In the genomic region with DNA sequence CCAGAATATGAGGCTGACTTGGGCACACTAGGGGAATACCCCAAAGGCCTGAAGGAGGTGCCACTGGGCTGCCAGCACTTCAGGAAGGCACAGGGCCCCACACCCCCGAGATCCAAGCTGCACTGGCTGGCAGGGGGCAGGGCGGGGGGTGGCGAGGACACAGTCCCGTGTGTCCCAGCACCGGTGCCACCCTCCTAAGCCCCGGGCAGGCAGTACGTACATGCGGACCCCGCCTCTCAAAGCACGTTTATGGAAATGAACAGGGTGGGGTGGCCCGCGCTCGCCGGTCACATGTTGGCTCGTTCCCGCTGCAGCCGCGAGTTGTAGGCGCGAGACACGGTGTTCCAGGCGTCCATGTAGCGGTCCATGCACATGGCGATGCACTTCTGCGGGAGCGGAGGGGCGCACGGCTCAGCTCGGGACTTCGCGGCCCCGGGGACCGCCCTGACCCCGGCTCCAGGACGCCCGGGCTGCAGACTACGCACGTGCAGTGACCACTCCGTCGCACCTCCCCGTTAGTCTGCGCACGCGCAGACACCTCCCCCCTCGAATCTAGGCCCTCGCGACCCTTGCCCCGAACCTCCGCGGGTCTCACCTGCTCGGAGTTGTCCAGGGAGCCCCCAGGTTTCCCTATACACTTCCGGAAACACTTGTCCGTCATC, we compare ENCODE assay signal across 8 cellular contexts. TPM values are rescaled to one million over a fixed set of nuclear protein-coding genes. Genes with fewer than 3 reads are reported as not detected.
DNase-seq lines count a peak whose midpoint lies in the region; ATAC-seq and TF ChIP-seq lines count a peak whose summit lies in the region.

No MANE protein-coding gene starts in this region.

- ATAC-seq in HG02885 (IDR thresholded peaks at IDR 0.05; ENCODE audit: poor library complexity, unreplicated experiment) (peak; percentile 27), sciatic nerve (peak; percentile 27)

- H3K4me1 ChIP-seq in NT2/D1 (ENCODE audit: insufficient read depth, insufficient read length) (peaks cover 21% of the 10 kb centered on the region), left ventricle myocardium inferior (peaks cover 63% of the 10 kb centered on the region)

- H3K27me3 Mint-ChIP-seq in activated naive CD8-positive, alpha-beta T cell treated with anti-CD3 and anti-CD28 coated beads for 36 hours = no peaks in the 10 kb centered on the region

- H3K4me1 Mint-ChIP-seq in activated naive CD8-positive, alpha-beta T cell treated with anti-CD3 and anti-CD28 coated beads for 36 hours = peaks cover 12% of the 10 kb centered on the region

- peaks cover 20% of the 10 kb centered on the region for H3K36me3 Mint-ChIP-seq in activated naive CD8-positive, alpha-beta T cell treated with anti-CD3 and anti-CD28 coated beads for 36 hours

- H3K27ac Mint-ChIP-seq in activated naive CD8-positive, alpha-beta T cell treated with anti-CD3 and anti-CD28 coated beads for 36 hours = peak overlapping the region; percentile 98

- H3K27me3 ChIP-seq in NT2/D1 (ENCODE audit: insufficient read depth, insufficient read length) (no peaks in the 10 kb centered on the region), left ventricle myocardium inferior (ENCODE audit: low read depth) (no peaks in the 10 kb centered on the region)

- no peak for TF ChIP-seq CTCF in left ventricle myocardium inferior (IDR thresholded peaks at IDR 0.05; ENCODE audit: borderline replicate concordance)

- peak overlapping the region; percentile 96 for H3K27ac ChIP-seq in left ventricle myocardium inferior (replicated peaks)

- H3K36me3 ChIP-seq in NT2/D1 (ENCODE audit: insufficient read depth, insufficient read length, low read length) (peaks cover 78% of the 10 kb centered on the region), left ventricle myocardium inferior (peaks cover 32% of the 10 kb centered on the region)

- intact Hi-C loops in left ventricle myocardium inferior (cut with micrococcal nuclease) = no loop called here
- intact Hi-C loops in sciatic nerve (cut with DNase I) = no loop called here

- DNase-seq in NCI-H748 (lab: John Stamatoyannopoulos, UW; ENCODE audit: unreplicated experiment) = peak; percentile 49
- DNase-seq in NCI-H748 treated with DMSO at 0.1 percent for 48 hours (lab: John Stamatoyannopoulos, UW) = no peak
- DNase-seq in NT2/D1 (ENCODE audit: low read depth, low spot score) = no peak
- DNase-seq in activated naive CD8-positive, alpha-beta T cell treated with anti-CD3 and anti-CD28 coated beads for 36 hours = peak; percentile 60
- DNase-seq in left ventricle myocardium inferior = peak; percentile 35
- DNase-seq in sciatic nerve (ENCODE audit: low spot score) = peak; percentile 71
- DNase-seq in NCI-H1930 (lab: John Stamatoyannopoulos, UW) = no peak

- H3K9me3 Mint-ChIP-seq in activated naive CD8-positive, alpha-beta T cell treated with anti-CD3 and anti-CD28 coated beads for 36 hours = no peaks in the 10 kb centered on the region

- H3K9me3 ChIP-seq in NT2/D1 (ENCODE audit: insufficient read depth, low read length) (no peaks in the 10 kb centered on the region), left ventricle myocardium inferior (replicated peaks) (no peaks in the 10 kb centered on the region)

- H3K4me3 ChIP-seq in NT2/D1 (ENCODE audit: insufficient read length, low read depth) (peak overlapping the region; percentile 99), left ventricle myocardium inferior (peak overlapping the region; percentile 76)

- peak overlapping the region; percentile 94 for H3K4me3 Mint-ChIP-seq in activated naive CD8-positive, alpha-beta T cell treated with anti-CD3 and anti-CD28 coated beads for 36 hours

- H3K9ac ChIP-seq in NT2/D1 (ENCODE audit: insufficient read length, low read depth) = peak overlapping the region; percentile 100

RNA-seq across cellular contexts. Expression of a gene that starts 0.6 kb away (rescaled TPM):
- 100 to 1,000 TPM; 179 to 184 TPM for total RNA-seq in activated naive CD8-positive, alpha-beta T cell treated with anti-CD3 and anti-CD28 coated beads for 36 hours
- 87.7 TPM for total RNA-seq in left ventricle myocardium inferior
- total RNA-seq in sciatic nerve = 37.3 TPM

RNA-seq across cellular contexts. Expression of a gene that starts 30.0 kb away (rescaled TPM):
- total RNA-seq in activated naive CD8-positive, alpha-beta T cell treated with anti-CD3 and anti-CD28 coated beads for 36 hours = 100 to 1,000 TPM; 105 to 107 TPM
- total RNA-seq in left ventricle myocardium inferior (11.0 TPM), sciatic nerve (16.3 TPM)

RNA-seq across cellular contexts. Expression of a gene that starts 49.1 kb away (rescaled TPM):
- 10 to 100 TPM; 83.0 to 97.2 TPM for total RNA-seq in activated naive CD8-positive, alpha-beta T cell treated with anti-CD3 and anti-CD28 coated beads for 36 hours
- 34.3 TPM for total RNA-seq in left ventricle myocardium inferior
- 136 TPM for total RNA-seq in sciatic nerve

Comparison
In these comparisons a context has a peak if more than half of its experiments do, and no peak if none do; other contexts are left out.
1. DNase-seq: peak in NCI-H748 (single experiment), activated naive CD8-positive, alpha-beta T cell treated with anti-CD3 and anti-CD28 coated beads for 36 hours (single experiment), left ventricle myocardium inferior (single experiment) and sciatic nerve (single experiment); none in NCI-H748 treated with DMSO at 0.1 percent for 48 hours (single experiment), NT2/D1 (single experiment) and NCI-H1930 (0 of 2).